In genomic region chr6:16392010-16392409, GRCh38 we compare ENCODE assay signal across 20 cellular contexts.
A peak's percentile ranks its signal among the peaks of the same experiment; 100 is the strongest.
DNase-seq lines count a peak whose midpoint lies in the region; ATAC-seq and TF ChIP-seq lines count a peak whose summit lies in the region.
"Had no signal": no experiment of that assay in that cellular context is flagged by ENCODE, and none has a peak within 500 bp of the region (broad histone marks: within the 10 kb centered on the region; RNA-seq: fewer than 3 reads in every experiment).

No MANE protein-coding gene starts in this region.

- peak overlapping the region; percentile 40 for H4K5ac ChIP-seq in IMR-90 (ENCODE audit: low read depth, low read length)

- peaks cover 15 to 20% of the 10 kb centered on the region in 2 experiments for H3K79me1 ChIP-seq in IMR-90 (ENCODE audit: low read depth in 1 of 2, low read length in 2 of 2)

- ATAC-seq in IMR-90 (ENCODE audit: low read depth) (peak; percentile 24), left lobe of liver (peak; percentile 92)
- no peak for ATAC-seq in activated naive CD4-positive, alpha-beta T cell treated with anti-CD3 and anti-CD28 coated beads, Interleukin-2, amount 50 U/mL, for 72 hours
- ATAC-seq: stimulated activated memory B cell treated with anti-CD40 and anti-IgM and Interleukin-4, amounts not matched to agents 10 μg/mL and 1 μg/mL and 100 μg/mL, for 72 hours had no signal

- H3K27ac ChIP-seq in IMR-90 (ENCODE audit: insufficient read depth, low read length) (peak overlapping the region; percentile 85), stomach smooth muscle (ENCODE audit: low read length) (peak overlapping the region; percentile 31), neural progenitor cell (no peak overlapping the region)
- H3K27ac ChIP-seq: BLaER1 had no signal

- WGBS in IMR-90 (ENCODE audit: extremely low coverage in 2 of 2, insufficient read length in 1 of 2), 2 experiments, result 50% methylated on average over 1 of the region's 1 CpG; no CpG with 5 or more reads in 1 of the 2 experiments

- H3K9me3 ChIP-seq in IMR-90 (ENCODE audit: control insufficient read depth, insufficient read depth, low read length) (no peaks in the 10 kb centered on the region), stomach smooth muscle (ENCODE audit: control insufficient read depth in 2 of 2, low read length in 2 of 2) (no peaks in the 10 kb centered on the region), neural progenitor cell (ENCODE audit: low read depth) (no peaks in the 10 kb centered on the region)
- H3K9me3 ChIP-seq: BLaER1 had no signal

- H2AFZ ChIP-seq in IMR-90 (replicated peaks; ENCODE audit: low read length, poor library complexity) (peak overlapping the region; percentile 63), neural progenitor cell (replicated peaks) (no peak overlapping the region)

- H2AK9ac ChIP-seq in IMR-90 (replicated peaks; ENCODE audit: low read depth, low read length, poor library complexity), result peak overlapping the region; percentile 56

- H4K20me1 ChIP-seq in IMR-90 (ENCODE audit: insufficient read depth, low read length) (no peaks in the 10 kb centered on the region), neural progenitor cell (ENCODE audit: low read depth) (no peaks in the 10 kb centered on the region)
- H4K20me1 ChIP-seq: BLaER1 had no signal

- H3K36me3 Mint-ChIP-seq in neural progenitor cell, result no peaks in the 10 kb centered on the region
- H3K36me3 Mint-ChIP-seq in activated naive CD4-positive, alpha-beta T cell treated with anti-CD3 and anti-CD28 coated beads, Interleukin-2, amount 50 U/mL, for 72 hours, result no peaks in the 10 kb centered on the region
- H3K36me3 Mint-ChIP-seq: naive B cell had no signal

- H3K56ac ChIP-seq in IMR-90 (ENCODE audit: extremely low read depth, insufficient read depth, low read length), result 0 out of 2 replicates have a peak overlapping the region, but pooled peaks have one; percentile 29

- H3K14ac ChIP-seq in IMR-90 (replicated peaks; ENCODE audit: low read depth, low read length), result peak overlapping the region; percentile 85

- H3K36me3 ChIP-seq in IMR-90 (ENCODE audit: control insufficient read depth, insufficient read depth, low read length), result no peaks in the 10 kb centered on the region
- peaks cover 0 to 2% of the 10 kb centered on the region in 2 donors for H3K36me3 ChIP-seq in stomach smooth muscle (ENCODE audit: control insufficient read depth in 2 of 2, insufficient read depth in 2 of 2, low read length in 2 of 2)
- H3K36me3 ChIP-seq in neural progenitor cell, result no peaks in the 10 kb centered on the region
- H3K36me3 ChIP-seq: BLaER1 had no signal

- no peak overlapping the region for H3K27ac Mint-ChIP-seq in neural progenitor cell
- H3K27ac Mint-ChIP-seq in activated naive CD4-positive, alpha-beta T cell treated with anti-CD3 and anti-CD28 coated beads, Interleukin-2, amount 50 U/mL, for 72 hours, result no peak overlapping the region
- H3K27ac Mint-ChIP-seq: activated CD4-positive, alpha-beta T cell treated with anti-CD3 and anti-CD28 coated beads, Interleukin-2, amount 10 ng/mL, durations not matched to agents 24 days and 14 days; activated naive CD8-positive, alpha-beta T cell treated with anti-CD3 and anti-CD28 coated beads for 36 hours; dendritic cell treated with granulocyte-macrophage colony-stimulating factor and Interleukin-4, amounts not matched to agents 40 ng/mL and 50 ng/mL, for 4 days; stimulated activated memory B cell treated with anti-CD40 and anti-IgM and Interleukin-4, amounts not matched to agents 10 μg/mL and 1 μg/mL and 100 μg/mL, for 72 hours had no signal

- no peaks in the 10 kb centered on the region for H3K9me3 Mint-ChIP-seq in neural progenitor cell
- H3K9me3 Mint-ChIP-seq in activated naive CD4-positive, alpha-beta T cell treated with anti-CD3 and anti-CD28 coated beads, Interleukin-2, amount 50 U/mL, for 72 hours, result no peaks in the 10 kb centered on the region
- H3K9me3 Mint-ChIP-seq: activated CD4-positive, alpha-beta T cell treated with anti-CD3 and anti-CD28 coated beads, Interleukin-2, amount 10 ng/mL, durations not matched to agents 24 days and 14 days; activated naive CD8-positive, alpha-beta T cell treated with anti-CD3 and anti-CD28 coated beads for 36 hours; dendritic cell treated with granulocyte-macrophage colony-stimulating factor and Interleukin-4, amounts not matched to agents 40 ng/mL and 50 ng/mL, for 4 days; naive B cell; stimulated activated memory B cell treated with anti-CD40 and anti-IgM and Interleukin-4, amounts not matched to agents 10 μg/mL and 1 μg/mL and 100 μg/mL, for 72 hours had no signal

- H3K9ac ChIP-seq in IMR-90 (ENCODE audit: low read depth, low read length) (no peak overlapping the region), stomach smooth muscle (ENCODE audit: low read length in 2 of 2) (no peak overlapping the region), neural progenitor cell (no peak overlapping the region)
- H3K9ac ChIP-seq: BLaER1 had no signal

- peak overlapping the region; percentile 77 for H3K23ac ChIP-seq in IMR-90 (ENCODE audit: low read depth, low read length)

- H4K8ac ChIP-seq in IMR-90 (ENCODE audit: low read depth in 2 of 2, low read length in 2 of 2), result peak overlapping the region; percentile 68 to 79; a peak in 2 of 4 replicates

- no peaks in the 10 kb centered on the region for H3K27me3 ChIP-seq in IMR-90 (ENCODE audit: control insufficient read depth, insufficient read depth, low read length)
- H3K27me3 ChIP-seq in stomach smooth muscle (ENCODE audit: control insufficient read depth in 1 of 2, insufficient read depth in 2 of 2, low read length in 2 of 2), result no peaks in the 10 kb centered on the region
- no peaks in the 10 kb centered on the region for H3K27me3 ChIP-seq in neural progenitor cell
- H3K27me3 ChIP-seq: BLaER1 had no signal

- BruUV-seq in IMR-90 (replicated peaks; lab: Mats Ljungman, UMichigan), result no TSS peak

- CTCF ChIA-PET in IMR-90 (lab: Yijun Ruan, JAX), result no interaction called here

- no peak for TF ChIP-seq CTCF in IMR-90 (conservative IDR thresholded peaks at IDR 0.05; ENCODE audit: low read depth, low read length)
- no peak for TF ChIP-seq CTCF in neural progenitor cell (IDR thresholded peaks at IDR 0.05)

- peak overlapping the region; percentile 89 for H2BK20ac ChIP-seq in IMR-90 (ENCODE audit: low read depth, low read length)

- H3K4me2 ChIP-seq in IMR-90 (ENCODE audit: low read depth, low read length) (no peak overlapping the region), neural progenitor cell (no peak overlapping the region)

- peaks cover 2% of the 10 kb centered on the region for H3K27me3 Mint-ChIP-seq in neural progenitor cell (ENCODE audit: insufficient read depth, low read depth)
- H3K27me3 Mint-ChIP-seq: activated CD4-positive, alpha-beta T cell treated with anti-CD3 and anti-CD28 coated beads, Interleukin-2, amount 10 ng/mL, durations not matched to agents 24 days and 14 days; activated naive CD8-positive, alpha-beta T cell treated with anti-CD3 and anti-CD28 coated beads for 36 hours; dendritic cell treated with granulocyte-macrophage colony-stimulating factor and Interleukin-4, amounts not matched to agents 40 ng/mL and 50 ng/mL, for 4 days; naive B cell; stimulated activated memory B cell treated with anti-CD40 and anti-IgM and Interleukin-4, amounts not matched to agents 10 μg/mL and 1 μg/mL and 100 μg/mL, for 72 hours had no signal

- H3K79me2 ChIP-seq in neural progenitor cell (ENCODE audit: low read depth), result no peaks in the 10 kb centered on the region

- peaks cover 14% of the 10 kb centered on the region for H3K9me1 ChIP-seq in IMR-90 (ENCODE audit: insufficient read depth, low read length)

- dilution Hi-C loops in IMR-90 (cut with HindIII; ENCODE audit: low sequenced_read_pairs, unreplicated experiment), result no loop called here

- peak overlapping the region; percentile 92; the same call in 1 of the 2 replicates for H2AK5ac ChIP-seq in IMR-90 (ENCODE audit: low read depth, low read length)

- peaks cover 9% of the 10 kb centered on the region for H3K4me1 Mint-ChIP-seq in neural progenitor cell
- H3K4me1 Mint-ChIP-seq: naive B cell; stimulated activated memory B cell treated with anti-CD40 and anti-IgM and Interleukin-4, amounts not matched to agents 10 μg/mL and 1 μg/mL and 100 μg/mL, for 72 hours had no signal

- no peaks in the 10 kb centered on the region for H3F3A ChIP-seq in neural progenitor cell (ENCODE audit: low read depth)

- peak overlapping the region; percentile 96 for H2BK120ac ChIP-seq in IMR-90 (ENCODE audit: low read depth, low read length)

- peak overlapping the region; percentile 87 for H4K91ac ChIP-seq in IMR-90 (ENCODE audit: insufficient read depth, low read depth, low read length)

- H2BK5ac ChIP-seq in IMR-90 (ENCODE audit: low read depth, low read length, poor library complexity, severe bottlenecking), result peak overlapping the region; percentile 82

- no peak for TF ChIP-seq RAD21 in IMR-90 (IDR thresholded peaks at IDR 0.05; ENCODE audit: low read length)

- intact Hi-C loops in IMR-90 (cut with micrococcal nuclease), result no loop called here

- DNase-seq in IMR-90, result no peak
- DNase-seq in cerebellum (ENCODE audit: low spot score), result peak; percentile 62
- DNase-seq in left lobe of liver (ENCODE audit: low spot score), result peak; percentile 79
- no peak for DNase-seq in neural progenitor cell (ENCODE audit: low spot score)
- DNase-seq in cortex of kidney (lab: John Stamatoyannopoulos, UW), result no peak
- no peak for DNase-seq in activated naive CD4-positive, alpha-beta T cell treated with anti-CD3 and anti-CD28 coated beads, Interleukin-2, amount 50 U/mL, for 72 hours (ENCODE audit: low spot score in 2 of 2)
- DNase-seq in KG1 (lab: John Stamatoyannopoulos, UW), result no peak
- DNase-seq: activated CD4-positive, alpha-beta T cell treated with anti-CD3 and anti-CD28 coated beads, Interleukin-2, amount 10 ng/mL, durations not matched to agents 24 days and 14 days; activated naive CD8-positive, alpha-beta T cell treated with anti-CD3 and anti-CD28 coated beads for 36 hours; activated T-cell treated with anti-CD3 and anti-CD28 coated beads for 4 hours; DMS79; erythroblast; hippocampal formation; naive B cell; NCI-H1105; SIG-M5 had no signal

- H3K4ac ChIP-seq in IMR-90 (ENCODE audit: low read depth, low read length), result peak overlapping the region; percentile 93

- H3K4me1 ChIP-seq in IMR-90 (ENCODE audit: control insufficient read depth, insufficient read depth, low read length) (peaks cover 22% of the 10 kb centered on the region), stomach smooth muscle (ENCODE audit: control insufficient read depth, insufficient read depth, low read length) (peaks cover 10% of the 10 kb centered on the region), neural progenitor cell (no peaks in the 10 kb centered on the region)

- H3K4me3 ChIP-seq in IMR-90 (ENCODE audit: insufficient read depth, low read depth, low read length) (no peak overlapping the region), stomach smooth muscle (ENCODE audit: low read length in 2 of 2) (no peak overlapping the region), neural progenitor cell (no peak overlapping the region)
- H3K4me3 ChIP-seq: BLaER1 had no signal

- H3K4me3 Mint-ChIP-seq in neural progenitor cell, result no peak overlapping the region
- H3K4me3 Mint-ChIP-seq: activated CD4-positive, alpha-beta T cell treated with anti-CD3 and anti-CD28 coated beads, Interleukin-2, amount 10 ng/mL, durations not matched to agents 24 days and 14 days; activated naive CD8-positive, alpha-beta T cell treated with anti-CD3 and anti-CD28 coated beads for 36 hours; dendritic cell treated with granulocyte-macrophage colony-stimulating factor and Interleukin-4, amounts not matched to agents 40 ng/mL and 50 ng/mL, for 4 days; naive B cell; stimulated activated memory B cell treated with anti-CD40 and anti-IgM and Interleukin-4, amounts not matched to agents 10 μg/mL and 1 μg/mL and 100 μg/mL, for 72 hours had no signal

- TF ChIP-seq POLR2A in IMR-90 (IDR thresholded peaks at IDR 0.05; ENCODE audit: low read depth, low read length), result no peak

- H3K18ac ChIP-seq in IMR-90 (ENCODE audit: low read depth, low read length), result peak overlapping the region; percentile 30

- in situ Hi-C loops in IMR-90 (cut with MboI; ENCODE audit: low sequenced_read_pairs), result no loop called here

- peak overlapping the region; percentile 66; the same call in 2 of the 3 replicates for H2BK15ac ChIP-seq in IMR-90 (ENCODE audit: low read depth, low read length)

- POLR2A ChIA-PET in IMR-90 (lab: Charles Lee; ENCODE audit: unreplicated experiment), result no interaction called here

Comparison
In these comparisons a context has a peak if more than half of its experiments do, and no peak if none do; other contexts are left out.
1. ATAC-seq: peak in IMR-90 (single experiment) and left lobe of liver (single experiment); none in activated naive CD4-positive, alpha-beta T cell treated with anti-CD3 and anti-CD28 coated beads, Interleukin-2, amount 50 U/mL, for 72 hours (0 of 2).
2. DNase-seq: peak in cerebellum (single experiment) and left lobe of liver (single experiment); none in IMR-90 (single experiment), neural progenitor cell (single experiment), cortex of kidney (single experiment), activated naive CD4-positive, alpha-beta T cell treated with anti-CD3 and anti-CD28 coated beads, Interleukin-2, amount 50 U/mL, for 72 hours (0 of 2) and KG1 (single experiment).